ENCODE assay signal across 7 cellular contexts in genomic region chr9:21964925-21965385, GRCh38. TPM values are rescaled to one million over a fixed set of nuclear protein-coding genes. Genes with fewer than 3 reads are reported as not detected.
A peak's percentile ranks its signal among the peaks of the same experiment; 100 is the strongest.
DNase-seq lines count a peak whose midpoint lies in the region; ATAC-seq, FAIRE-seq and TF ChIP-seq lines count a peak whose summit lies in the region.

No MANE protein-coding gene starts in this region.

- H3K4me3 Mint-ChIP-seq in activated CD8-positive, alpha-beta T cell treated with anti-CD3 and anti-CD28 coated beads for 36 hours = peak overlapping the region; percentile 45

- peak overlapping the region; percentile 8 for H2AFZ ChIP-seq in fibroblast of lung (ENCODE audit: low read length)

- H3K36me3 Mint-ChIP-seq in activated CD8-positive, alpha-beta T cell treated with anti-CD3 and anti-CD28 coated beads for 36 hours (ENCODE audit: low read depth) = peaks cover 12% of the 10 kb centered on the region

- peak; percentile 31 for FAIRE-seq in GM19239 (lab: Jason Lieb, UNC)

- H3K4me2 ChIP-seq in fibroblast of lung (ENCODE audit: extremely low read depth, insufficient read depth, low read length) = peak overlapping the region; percentile 61

- H3K27ac ChIP-seq in fibroblast of lung (ENCODE audit: insufficient read depth, low read length) = no peak overlapping the region

- H3K27me3 Mint-ChIP-seq in activated CD8-positive, alpha-beta T cell treated with anti-CD3 and anti-CD28 coated beads for 36 hours = peaks cover 89% of the 10 kb centered on the region

- no peak for TF ChIP-seq CTCF in activated CD8-positive, alpha-beta T cell treated with anti-CD3 and anti-CD28 coated beads for 36 hours (IDR thresholded peaks at IDR 0.05)
- no peak for TF ChIP-seq CTCF in fibroblast of lung (conservative IDR thresholded peaks at IDR 0.05 in 1 of 2, IDR thresholded peaks at IDR 0.05 in 1 of 2; ENCODE audit: low read depth in 1 of 2, low read length in 2 of 2)

- no peak overlapping the region for H3K27ac Mint-ChIP-seq in activated CD8-positive, alpha-beta T cell treated with anti-CD3 and anti-CD28 coated beads for 36 hours

- peaks cover 10% of the 10 kb centered on the region for H3K9me3 Mint-ChIP-seq in activated CD8-positive, alpha-beta T cell treated with anti-CD3 and anti-CD28 coated beads for 36 hours

- no peaks in the 10 kb centered on the region for H3K36me3 ChIP-seq in fibroblast of lung (ENCODE audit: control insufficient read depth, insufficient read depth, low read length)

- ATAC-seq in HG03135 (IDR thresholded peaks at IDR 0.05; ENCODE audit: unreplicated experiment) = peak; percentile 56
- ATAC-seq in activated CD8-positive, alpha-beta T cell treated with anti-CD3 and anti-CD28 coated beads for 36 hours = peak; percentile 75

- H3K9ac ChIP-seq in fibroblast of lung (ENCODE audit: insufficient read depth, low read length) = peak overlapping the region; percentile 20

- intact Hi-C loops in activated CD8-positive, alpha-beta T cell treated with anti-CD3 and anti-CD28 coated beads for 36 hours (cut with micrococcal nuclease) = loop anchor here (5.0 kb wide), 1 partner anchor 42 kb away; the partner anchor contains the start of gene CDKN2B

- no peaks in the 10 kb centered on the region for H3K79me2 ChIP-seq in fibroblast of lung (ENCODE audit: control insufficient read depth, insufficient read depth, low read length)

- DNase-seq in GM19239 (ENCODE audit: insufficient read length, low spot score) (no peak), fibroblast of lung (ENCODE audit: low read depth in 2 of 2) (peak; percentile 55 to 62), renal cortical epithelial cell (ENCODE audit: low read depth) (peak; percentile 58), NCI-H446 (lab: John Stamatoyannopoulos, UW) (no peak), NCI-H748 treated with DMSO at 0.1 percent for 48 hours (lab: John Stamatoyannopoulos, UW) (no peak)
- DNase-seq in activated CD8-positive, alpha-beta T cell treated with anti-CD3 and anti-CD28 coated beads for 36 hours = peak; percentile 70

- H4K20me1 ChIP-seq in fibroblast of lung (ENCODE audit: control insufficient read depth, extremely low read depth, insufficient read depth, low read length) = no peaks in the 10 kb centered on the region

- H3K4me1 ChIP-seq in fibroblast of lung (ENCODE audit: control insufficient read depth, extremely low read depth, insufficient read depth, low read length) = no peaks in the 10 kb centered on the region

- peaks cover 30% of the 10 kb centered on the region for H3K27me3 ChIP-seq in fibroblast of lung (ENCODE audit: control insufficient read depth, insufficient read depth, low read length)

- CTCF ChIA-PET in activated CD8-positive, alpha-beta T cell treated with anti-CD3 and anti-CD28 coated beads for 36 hours (lab: Charles Lee) = interaction anchor here (1.7 kb wide), 1 partner anchor 153 kb away, joined by 4 read pairs; no protein-coding TSS in a partner anchor

- peak overlapping the region; percentile 0 to 48 (median 28) for H3K4me3 ChIP-seq in fibroblast of lung (replicated peaks in 1 of 4; ENCODE audit: control extremely low read depth in 1 of 4, insufficient read depth in 1 of 4, low read depth in 3 of 4, low read length in 4 of 4)

- peaks cover 7% of the 10 kb centered on the region for H3K4me1 Mint-ChIP-seq in activated CD8-positive, alpha-beta T cell treated with anti-CD3 and anti-CD28 coated beads for 36 hours (ENCODE audit: low read depth)

- H3K9me3 ChIP-seq in fibroblast of lung (ENCODE audit: control insufficient read depth, insufficient read depth, low read depth, low read length) = no peaks in the 10 kb centered on the region

- POLR2A ChIA-PET in activated CD8-positive, alpha-beta T cell treated with anti-CD3 and anti-CD28 coated beads for 36 hours (lab: Charles Lee) = no interaction called here

RNA-seq across cellular contexts. Expression of gene CDKN2A, which starts 29.2 kb away (rescaled TPM):
- 1 to 10 TPM; 2.1 to 2.5 TPM for total RNA-seq in activated CD8-positive, alpha-beta T cell treated with anti-CD3 and anti-CD28 coated beads for 36 hours
- total RNA-seq in fibroblast of lung = 10.8 and 19.2 TPM in 2 replicates
- polyA plus RNA-seq in fibroblast of lung = 23.5 and 25.3 TPM in 2 replicates
- polyA plus RNA-seq in fibroblast of lung (2012) = 39.9 and 45.5 TPM in 2 replicates
- polyA minus RNA-seq in fibroblast of lung (ENCODE audit: low replicate concordance) = 4.9 and 13.2 TPM in 2 replicates
- total RNA-seq in renal cortical epithelial cell = 25.0 and 36.3 TPM in 2 replicates

RNA-seq across cellular contexts. Expression of gene CDKN2B-AS1, which starts 29.6 kb away (rescaled TPM):
- under 1 TPM; 0.41 to 0.81 TPM for total RNA-seq in activated CD8-positive, alpha-beta T cell treated with anti-CD3 and anti-CD28 coated beads for 36 hours
- total RNA-seq in fibroblast of lung (3.9 and 7.6 TPM in 2 replicates), renal cortical epithelial cell (3.9 and 4.7 TPM in 2 replicates)
- 1.1 and 1.7 TPM in 2 replicates for polyA plus RNA-seq in fibroblast of lung
- polyA plus RNA-seq in fibroblast of lung (2012) = 1.0 and 1.1 TPM in 2 replicates
- polyA minus RNA-seq in fibroblast of lung (ENCODE audit: low replicate concordance) = not detected in 2 replicates

RNA-seq across cellular contexts. Expression of gene CDKN2B, which starts 44.1 kb away (rescaled TPM):
- total RNA-seq in activated CD8-positive, alpha-beta T cell treated with anti-CD3 and anti-CD28 coated beads for 36 hours = not detected
- total RNA-seq in fibroblast of lung = 29.0 and 44.9 TPM in 2 replicates
- 13.8 and 22.6 TPM in 2 replicates for polyA plus RNA-seq in fibroblast of lung
- polyA plus RNA-seq in fibroblast of lung (2012) = 10.8 and 18.3 TPM in 2 replicates
- 6.2 and 14.0 TPM in 2 replicates for polyA minus RNA-seq in fibroblast of lung (ENCODE audit: low replicate concordance)
- total RNA-seq in renal cortical epithelial cell = 27.5 and 37.0 TPM in 2 replicates

Comparison
In these comparisons a context has a peak if more than half of its experiments do, and no peak if none do; other contexts are left out.
1. DNase-seq: peak in activated CD8-positive, alpha-beta T cell treated with anti-CD3 and anti-CD28 coated beads for 36 hours (single experiment), fibroblast of lung (2 of 2) and renal cortical epithelial cell (single experiment); none in GM19239 (single experiment), NCI-H446 (0 of 2) and NCI-H748 treated with DMSO at 0.1 percent for 48 hours (single experiment).
2. RNA of gene CDKN2B, which starts 44.1 kb away (total RNA-seq): 29.0 to 44.9 TPM in fibroblast of lung and 27.5 to 37.0 TPM in renal cortical epithelial cell; not detected in activated CD8-positive, alpha-beta T cell treated with anti-CD3 and anti-CD28 coated beads for 36 hours; every median in the first group is over 10 times any median in the second.